ENCODE assay signal across 24 cellular contexts in genomic region chr2:144159264-144159663, GRCh38.
"Had no signal": no experiment of that assay in that cellular context is flagged by ENCODE, and none has a peak within 500 bp of the region (broad histone marks: within the 10 kb centered on the region; RNA-seq: fewer than 3 reads in every experiment).

No MANE protein-coding gene starts in this region.

- H3K4me1 ChIP-seq: esophagus squamous epithelium, right atrium auricular region, vagina had no signal

- H3K27ac Mint-ChIP-seq: activated naive CD8-positive, alpha-beta T cell treated with anti-CD3 and anti-CD28 coated beads for 36 hours; activated T-helper 1 cell treated with anti-CD3 and anti-CD28 coated beads, Interleukin-12 subunit alpha, Interleukin-12 subunit beta, Interleukin-2, Interleukin-4 antibody, amounts not matched to agents 30 ng/mL and 10 ng/mL and 1 ng/mL, durations not matched to agents 14 hours and 24 hours and 36 hours; natural killer cell treated with Interleukin-12 subunit alpha and Interleukin-12 subunit beta and Interleukin-15 and Interleukin-18, amount 100 ng/mL, for 72 hours; progenitor cell of endocrine pancreas had no signal

- H3K27ac ChIP-seq: coronary artery, esophagus squamous epithelium, foreskin keratinocyte, right atrium auricular region, tibial nerve, vagina had no signal

- H3K36me3 ChIP-seq: esophagus squamous epithelium, right atrium auricular region, tibial nerve, vagina had no signal

- DNase-seq: activated CD4-positive, alpha-beta T cell treated with anti-CD3 and anti-CD28 coated beads, Interleukin-2, amount 50 U/mL, for 1 hour; activated naive CD8-positive, alpha-beta T cell treated with anti-CD3 and anti-CD28 coated beads for 36 hours; amygdala; esophagus squamous epithelium; foreskin keratinocyte; head of caudate nucleus; kidney glomerular epithelial cell; left ventricle myocardium superior; mesendoderm; nucleus accumbens; small intestine; stimulated activated CD4-positive, alpha-beta T cell treated with anti-CD3 and anti-CD28 coated beads, Interleukin-4, amount 100 ng/mL, for 4 hours; stimulated activated CD8-positive, alpha-beta memory T cell treated with anti-CD3 and anti-CD28 coated beads, Interleukin-4, amount 100 ng/mL, for 48 hours; stimulated activated naive CD4-positive, alpha-beta T cell treated with Interleukin-2 at 50 U/mL for 16 hours; substantia nigra had no signal

- H3K4me3 Mint-ChIP-seq: activated naive CD8-positive, alpha-beta T cell treated with anti-CD3 and anti-CD28 coated beads for 36 hours; activated T-helper 1 cell treated with anti-CD3 and anti-CD28 coated beads, Interleukin-12 subunit alpha, Interleukin-12 subunit beta, Interleukin-2, Interleukin-4 antibody, amounts not matched to agents 30 ng/mL and 10 ng/mL and 1 ng/mL, durations not matched to agents 14 hours and 24 hours and 36 hours; brain; central memory CD8-positive, alpha-beta T cell; natural killer cell treated with Interleukin-12 subunit alpha and Interleukin-12 subunit beta and Interleukin-15 and Interleukin-18, amount 100 ng/mL, for 72 hours had no signal

- H3K9me3 Mint-ChIP-seq: activated naive CD8-positive, alpha-beta T cell treated with anti-CD3 and anti-CD28 coated beads for 36 hours; activated T-helper 1 cell treated with anti-CD3 and anti-CD28 coated beads, Interleukin-12 subunit alpha, Interleukin-12 subunit beta, Interleukin-2, Interleukin-4 antibody, amounts not matched to agents 30 ng/mL and 10 ng/mL and 1 ng/mL, durations not matched to agents 14 hours and 24 hours and 36 hours; brain; central memory CD8-positive, alpha-beta T cell; natural killer cell treated with Interleukin-12 subunit alpha and Interleukin-12 subunit beta and Interleukin-15 and Interleukin-18, amount 100 ng/mL, for 72 hours had no signal

- H3K9me3 ChIP-seq: esophagus squamous epithelium, right atrium auricular region, tibial nerve, vagina had no signal

- ATAC-seq: foreskin keratinocyte; left ventricle myocardium superior; natural killer cell treated with Interleukin-12 subunit alpha and Interleukin-12 subunit beta and Interleukin-15 and Interleukin-18, amount 100 ng/mL, for 72 hours had no signal

- H3K4me3 ChIP-seq: coronary artery, esophagus squamous epithelium, right atrium auricular region, tibial nerve, vagina had no signal

- H3K27me3 ChIP-seq: esophagus squamous epithelium, foreskin keratinocyte, right atrium auricular region, tibial nerve, vagina had no signal

- H3K27me3 Mint-ChIP-seq: activated naive CD8-positive, alpha-beta T cell treated with anti-CD3 and anti-CD28 coated beads for 36 hours; brain; central memory CD8-positive, alpha-beta T cell; natural killer cell treated with Interleukin-12 subunit alpha and Interleukin-12 subunit beta and Interleukin-15 and Interleukin-18, amount 100 ng/mL, for 72 hours; progenitor cell of endocrine pancreas had no signal

- H3K36me3 Mint-ChIP-seq: brain had no signal
